ENCODE assay signal across 8 cellular contexts in the genomic region with DNA sequence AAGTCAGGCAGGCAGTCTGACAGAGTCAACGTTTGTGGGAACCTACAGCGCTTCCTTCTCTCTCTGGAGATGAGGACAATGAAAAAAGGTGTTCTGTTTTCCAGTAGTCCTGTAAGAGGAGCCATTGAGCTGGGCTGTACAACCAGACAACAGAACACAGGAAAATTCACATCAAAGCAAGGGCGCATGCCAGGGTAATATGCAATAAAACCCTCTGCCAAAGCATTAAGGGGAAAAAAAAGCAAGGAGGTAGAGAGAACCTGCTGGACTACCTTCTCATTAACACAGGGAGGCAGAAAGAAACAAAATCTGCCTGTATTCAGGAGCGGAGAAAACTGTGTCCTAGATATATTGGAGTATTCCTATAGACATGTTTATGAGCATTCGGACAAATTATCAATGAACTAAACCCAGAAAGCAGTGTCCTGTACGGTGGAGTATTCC. TPM values are rescaled to one million over a fixed set of nuclear protein-coding genes. Genes with fewer than 3 reads are reported as not detected.
DNase-seq lines count a peak whose midpoint lies in the region; ATAC-seq and TF ChIP-seq lines count a peak whose summit lies in the region.

No MANE protein-coding gene starts in this region.

- ATAC-seq in GM21447 (IDR thresholded peaks at IDR 0.05; ENCODE audit: unreplicated experiment), result no peak

- peak overlapping the region; percentile 91 for H3K4me3 ChIP-seq in ascending aorta
- H3K4me3 ChIP-seq in retinal pigment epithelial cell (ENCODE audit: low read length), result peak overlapping the region; percentile 71

- intact Hi-C loops in ascending aorta (cut with DNase I), result loop anchor here (1.0 to 10.0 kb wide), 4 partner anchors 51 to 329 kb away; partner anchors contain the start of genes ADAM33 and PANK2

- DNase-seq in DMS153 treated with DMSO at 0.1 percent for 48 hours (lab: John Stamatoyannopoulos, UW; ENCODE audit: unreplicated experiment) (peak; percentile 89), HT-29 (ENCODE audit: low spot score) (peak; percentile 94), NCI-H774 (lab: John Stamatoyannopoulos, UW) (peak; percentile 57), ascending aorta (ENCODE audit: low spot score in 2 of 2) (peak in 1 of 2 donors; percentile 78), hepatic stellate cell (ENCODE audit: low spot score) (peak; percentile 40), retinal pigment epithelial cell (ENCODE audit: low read depth) (peak; percentile 52)
- DNase-seq in activated CD8-positive, alpha-beta memory T cell treated with anti-CD3 and anti-CD28 coated beads, Interleukin-2, amount 50 U/mL, for 4 hours, result no peak

- peaks cover 6 to 12% of the 10 kb centered on the region in 2 donors for H3K4me1 ChIP-seq in ascending aorta

- peaks cover 0 to 6% of the 10 kb centered on the region in 2 donors for H3K36me3 ChIP-seq in ascending aorta

- H3K27ac ChIP-seq in ascending aorta, result peak overlapping the region; percentile 91 to 95

- no peaks in the 10 kb centered on the region for H3K27me3 ChIP-seq in ascending aorta

- peak; percentile 43 to 54 (median 43) for TF ChIP-seq CTCF in ascending aorta (IDR thresholded peaks at IDR 0.05)
- TF ChIP-seq CTCF in retinal pigment epithelial cell (conservative IDR thresholded peaks at IDR 0.05; ENCODE audit: low read depth, low read length), result peak; percentile 74

- no peaks in the 10 kb centered on the region for H3K9me3 ChIP-seq in ascending aorta

RNA-seq across cellular contexts. Expression of gene RNF24, which starts 1.3 kb away (rescaled TPM):
- 1.4 and 2.3 TPM in 2 replicates for total RNA-seq in HT-29 (2014; rRNA removed; shearing (Covaris generic))
- 12.0 TPM for total RNA-seq in ascending aorta
